ENCODE assay signal across 40 cellular contexts in genomic region chr18:61331051-61331450, GRCh38. TPM values are rescaled to one million over a fixed set of nuclear protein-coding genes. Genes with fewer than 3 reads are reported as not detected.
"Had no signal": no experiment of that assay in that cellular context is flagged by ENCODE, and none has a peak within 500 bp of the region (broad histone marks: within the 10 kb centered on the region; RNA-seq: fewer than 3 reads in every experiment).

No MANE protein-coding gene starts in this region.

- H3K36me3 ChIP-seq: MG63 had no signal

- DNase-seq: Karpas-422, Kasumi-1, MG63, MM.1S, MV-4-11, NCI-H1048, NCI-H1092, NCI-H1092 treated with DMSO at 0.1 percent for 48 hours, NCI-H1105, NCI-H1105 treated with DMSO at 0.1 percent for 48 hours, NCI-H1417, NCI-H1417 treated with DMSO at 0.1 percent for 48 hours, NCI-H1436, NCI-H1436 treated with DMSO at 0.1 percent for 48 hours, NCI-H146, NCI-H1694, NCI-H1694 treated with DMSO at 0.1 percent for 48 hours, NCI-H187, NCI-H187 treated with DMSO at 0.1 percent for 48 hours, NCI-H1930, NCI-H2029, NCI-H2029 treated with DMSO at 0.1 percent for 48 hours, NCI-H2081, NCI-H2081 treated with DMSO at 0.1 percent for 48 hours, NCI-H2107, NCI-H2171, NCI-H2171 treated with DMSO at 0.1 percent for 48 hours, NCI-H2227 treated with DMSO at 0.1 percent for 48 hours, NCI-H226, NCI-H345, NCI-H446, NCI-H446 treated with DMSO at 0.1 percent for 48 hours, NCI-H510A, NCI-H510A treated with DMSO at 0.1 percent for 48 hours, NCI-H524, NCI-H524 treated with DMSO at 0.1 percent for 48 hours had no signal

- H3K4me3 ChIP-seq: MG63 had no signal

- H3K9me3 ChIP-seq: MG63 had no signal

RNA-seq across cellular contexts. Expression of gene CDH20, which starts 2.2 kb away (rescaled TPM):
- total RNA-seq: LHCN-M2, M059J, MCF 10A, NCI-H460 had no signal
